Comparison of ENCODE assay signal across 27 cellular contexts in genomic region chr10:44925811-44926760, GRCh38. TPM values are rescaled to one million over a fixed set of nuclear protein-coding genes. Genes with fewer than 3 reads are reported as not detected.
"Had no signal": no experiment of that assay in that cellular context is flagged by ENCODE, and none has a peak within 500 bp of the region (broad histone marks: within the 10 kb centered on the region; RNA-seq: fewer than 3 reads in every experiment).

No MANE protein-coding gene starts in this region.

- H3K4me1 ChIP-seq: left ventricle myocardium inferior, testis had no signal

- H3K27me3 Mint-ChIP-seq: activated CD4-positive, alpha-beta T cell treated with anti-CD3 and anti-CD28 coated beads, Interleukin-2, amount 10 ng/mL, durations not matched to agents 7 days and 5 days; activated CD8-positive, alpha-beta T cell treated with anti-CD3 and anti-CD28 coated beads for 36 hours; activated naive CD4-positive, alpha-beta T cell treated with anti-CD3 and anti-CD28 coated beads, Interleukin-2, amount 50 U/mL, for 24 hours; effector memory CD8-positive, alpha-beta T cell had no signal

- H3K36me3 ChIP-seq: left ventricle myocardium inferior had no signal

- H3K4me1 Mint-ChIP-seq: activated CD4-positive, alpha-beta T cell treated with anti-CD3 and anti-CD28 coated beads, Interleukin-2, amount 10 ng/mL, durations not matched to agents 7 days and 5 days; activated naive CD4-positive, alpha-beta T cell treated with anti-CD3 and anti-CD28 coated beads, Interleukin-2, amount 50 U/mL, for 24 hours; brain; natural killer cell had no signal

- H3K9me3 Mint-ChIP-seq: activated CD4-positive, alpha-beta T cell treated with anti-CD3 and anti-CD28 coated beads, Interleukin-2, amount 10 ng/mL, durations not matched to agents 7 days and 5 days; activated CD8-positive, alpha-beta T cell treated with anti-CD3 and anti-CD28 coated beads for 36 hours; activated naive CD4-positive, alpha-beta T cell treated with anti-CD3 and anti-CD28 coated beads, Interleukin-2, amount 50 U/mL, for 24 hours; brain; effector memory CD8-positive, alpha-beta T cell; immature natural killer cell; natural killer cell; T-helper 2 cell treated with Interferon-gamma antibody and Interleukin-4, amounts not matched to agents 5 μg/mL and 100 μg/mL, for 36 hours had no signal

- H3K4me2 ChIP-seq: hepatocyte had no signal

- H3K4me3 ChIP-seq: hepatocyte, left ventricle myocardium inferior, testis had no signal

- H3K27ac Mint-ChIP-seq: activated CD4-positive, alpha-beta T cell treated with anti-CD3 and anti-CD28 coated beads, Interleukin-2, amount 10 ng/mL, durations not matched to agents 7 days and 5 days; activated CD8-positive, alpha-beta T cell treated with anti-CD3 and anti-CD28 coated beads for 36 hours; activated naive CD4-positive, alpha-beta T cell treated with anti-CD3 and anti-CD28 coated beads, Interleukin-2, amount 50 U/mL, for 24 hours; brain; effector memory CD8-positive, alpha-beta T cell; immature natural killer cell; natural killer cell; progenitor cell of endocrine pancreas; T-helper 2 cell treated with Interferon-gamma antibody and Interleukin-4, amounts not matched to agents 5 μg/mL and 100 μg/mL, for 36 hours had no signal

- H3K27ac ChIP-seq: hepatocyte, left ventricle myocardium inferior, testis, VCaP had no signal

- H3K27me3 ChIP-seq: hepatocyte, testis had no signal

- ATAC-seq: activated CD8-positive, alpha-beta T cell treated with anti-CD3 and anti-CD28 coated beads for 36 hours; effector memory CD8-positive, alpha-beta T cell had no signal

- H2AFZ ChIP-seq: hepatocyte had no signal

- H3K4me3 Mint-ChIP-seq: activated CD4-positive, alpha-beta T cell treated with anti-CD3 and anti-CD28 coated beads, Interleukin-2, amount 10 ng/mL, durations not matched to agents 7 days and 5 days; activated CD8-positive, alpha-beta T cell treated with anti-CD3 and anti-CD28 coated beads for 36 hours; activated naive CD4-positive, alpha-beta T cell treated with anti-CD3 and anti-CD28 coated beads, Interleukin-2, amount 50 U/mL, for 24 hours; brain; effector memory CD8-positive, alpha-beta T cell; immature natural killer cell; natural killer cell; T-helper 2 cell treated with Interferon-gamma antibody and Interleukin-4, amounts not matched to agents 5 μg/mL and 100 μg/mL, for 36 hours had no signal

- H3K9me3 ChIP-seq: left ventricle myocardium inferior, testis had no signal

- H3K36me3 Mint-ChIP-seq: activated naive CD4-positive, alpha-beta T cell treated with anti-CD3 and anti-CD28 coated beads, Interleukin-2, amount 50 U/mL, for 24 hours; brain; immature natural killer cell; natural killer cell had no signal

- FAIRE-seq: endothelial cell of umbilical vein had no signal

- DNase-seq: activated CD4-positive, alpha-beta T cell treated with anti-CD3 and anti-CD28 coated beads, Interleukin-2, amount 10 ng/mL, durations not matched to agents 7 days and 5 days; activated CD4-positive, CD25-positive, alpha-beta regulatory T cell treated with anti-CD3 and anti-CD28 coated beads, Interleukin-2, amount 50 U/mL, for 72 hours; activated gamma-delta T cell treated with Interleukin-2 at 50 U/mL for 16 hours; activated T-cell treated with anti-CD3 and anti-CD28 coated beads, Interleukin-2, amount 50 U/mL, for 1 hour; aorta; central memory CD4-positive, alpha-beta T cell; effector memory CD8-positive, alpha-beta T cell; immature natural killer cell; kidney glomerular epithelial cell; left ventricle myocardium inferior; midbrain; natural killer cell; stimulated activated CD4-positive, alpha-beta T cell treated with anti-CD3 and anti-CD28 coated beads, Interleukin-4, amount 100 ng/mL, for 1 hour; testis; trophoblast cell had no signal

RNA-seq across cellular contexts. Expression of gene TMEM72, which starts 14.9 kb away (rescaled TPM):
- total RNA-seq: activated CD4-positive, alpha-beta T cell treated with anti-CD3 and anti-CD28 coated beads, Interleukin-2, amount 10 ng/mL, durations not matched to agents 7 days and 5 days; activated CD8-positive, alpha-beta T cell treated with anti-CD3 and anti-CD28 coated beads for 36 hours; aorta; dermis microvascular lymphatic vessel endothelial cell; endothelial cell of umbilical vein; esophagus mucosa; left ventricle myocardium inferior; lung microvascular endothelial cell; natural killer cell; osteocyte had no signal
- polyA plus RNA-seq: aorta, endothelial cell of umbilical vein, hepatocyte, immature natural killer cell had no signal

RNA-seq across cellular contexts. Expression of gene DEPP1, which starts 52.5 kb away (rescaled TPM):
- total RNA-seq: natural killer cell had no signal
- polyA plus RNA-seq: immature natural killer cell had no signal
